17 cellular contexts compared by ENCODE assay signal in genomic region chr14:75800792-75801191, GRCh38.
DNase-seq lines count a peak whose midpoint lies in the region; FAIRE-seq and TF ChIP-seq lines count a peak whose summit lies in the region.
"Had no signal": no experiment of that assay in that cellular context is flagged by ENCODE, and none has a peak within 500 bp of the region (broad histone marks: within the 10 kb centered on the region; RNA-seq: fewer than 3 reads in every experiment).

No MANE protein-coding gene starts in this region.

- no peak overlapping the region for H2AFZ ChIP-seq in OCI-LY3 (ENCODE audit: low read depth, low read length)
- H2AFZ ChIP-seq in osteoblast (ENCODE audit: low read length) = no peak overlapping the region
- H2AFZ ChIP-seq: hepatocyte had no signal

- H3K9ac ChIP-seq in OCI-LY3 (ENCODE audit: low read length) = no peak overlapping the region

- peak; percentile 23 for FAIRE-seq in GM12891 (lab: Jason Lieb, UNC)

- TF ChIP-seq CTCF in BJ (IDR thresholded peaks at IDR 0.05; ENCODE audit: insufficient read depth, low read depth, low read length) (0 out of 2 replicates have a peak, but pooled peaks have one; percentile 2), OCI-LY3 (IDR thresholded peaks at IDR 0.05; ENCODE audit: low read depth, low read length) (peak; percentile 31), epithelial cell of esophagus (IDR thresholded peaks at IDR 0.05; ENCODE audit: insufficient read depth, low read depth, low read length, missing control alignments) (no peak), osteoblast (IDR thresholded peaks at IDR 0.05; ENCODE audit: extremely low read depth, low read depth, low read length) (no peak)

- H3K79me2 ChIP-seq in OCI-LY3 (ENCODE audit: low read length) = no peaks in the 10 kb centered on the region
- H3K79me2 ChIP-seq in osteoblast (ENCODE audit: insufficient read depth, low read length) = no peaks in the 10 kb centered on the region
- H3K79me2 ChIP-seq: hepatocyte had no signal

- no peak for DNase-seq in BJ (ENCODE audit: low read depth)
- DNase-seq in GM12891 (ENCODE audit: insufficient read length, low spot score) = no peak
- DNase-seq in epithelial cell of esophagus (ENCODE audit: low read depth) = peak; percentile 4
- no peak for DNase-seq in SK-N-DZ (ENCODE audit: low spot score)
- no peak for DNase-seq in T-helper 9 cell
- no peak for DNase-seq in NCI-H2196 (lab: John Stamatoyannopoulos, UW; ENCODE audit: unreplicated experiment)
- no peak for DNase-seq in osteoblast (ENCODE audit: insufficient read length, low spot score, missing footprints)
- DNase-seq: activated effector memory CD4-positive, alpha-beta T cell treated with Interleukin-2 at 50 U/mL for 16 hours; adrenal gland; central memory CD4-positive, alpha-beta T cell; effector CD8-positive, alpha-beta T cell; NCI-H1694; NCI-H524; right cardiac atrium had no signal

- no peak for TF ChIP-seq POLR2A in GM12891 (IDR thresholded peaks at IDR 0.05; ENCODE audit: low read depth, low read length)

- H3K4me2 ChIP-seq in OCI-LY3 (ENCODE audit: low read length) (no peak overlapping the region), osteoblast (ENCODE audit: insufficient read depth, low read length) (no peak overlapping the region)
- H3K4me2 ChIP-seq: hepatocyte had no signal

- no peaks in the 10 kb centered on the region for H3K36me3 ChIP-seq in BJ (ENCODE audit: control insufficient read depth, insufficient read depth, low read length)
- peaks cover 11% of the 10 kb centered on the region for H3K36me3 ChIP-seq in OCI-LY3 (replicated peaks; ENCODE audit: low read depth, low read length)
- H3K36me3 ChIP-seq in osteoblast (ENCODE audit: insufficient read depth, low read length) = no peaks in the 10 kb centered on the region
- H3K36me3 ChIP-seq: suprapubic skin had no signal

- no peak overlapping the region for H3K4me3 ChIP-seq in BJ (ENCODE audit: low read depth, low read length)
- peak overlapping the region; percentile 18; the same call in 1 of the 2 replicates for H3K4me3 ChIP-seq in OCI-LY3 (ENCODE audit: low read length)
- no peak overlapping the region for H3K4me3 ChIP-seq in epithelial cell of esophagus (ENCODE audit: low read length)
- H3K4me3 ChIP-seq in osteoblast (ENCODE audit: insufficient read depth, low read length) = no peak overlapping the region
- H3K4me3 ChIP-seq: adrenal gland, hepatocyte, suprapubic skin had no signal

- H3K4me1 ChIP-seq in OCI-LY3 (ENCODE audit: low read length) (no peaks in the 10 kb centered on the region), osteoblast (ENCODE audit: insufficient read depth, low read length) (no peaks in the 10 kb centered on the region)
- H3K4me1 ChIP-seq: adrenal gland, suprapubic skin had no signal

- H3K27ac ChIP-seq in OCI-LY3 (ENCODE audit: low read length) (no peak overlapping the region), osteoblast (ENCODE audit: low read depth, low read length) (no peak overlapping the region)
- H3K27ac ChIP-seq: adrenal gland, hepatocyte, suprapubic skin had no signal

- H3K27me3 ChIP-seq in BJ (ENCODE audit: control insufficient read depth, insufficient read depth, low read length) (no peaks in the 10 kb centered on the region), OCI-LY3 (ENCODE audit: low read depth, low read length) (no peaks in the 10 kb centered on the region), osteoblast (ENCODE audit: insufficient read depth, low read length) (no peaks in the 10 kb centered on the region)
- H3K27me3 ChIP-seq: adrenal gland, hepatocyte, suprapubic skin had no signal

- H4K20me1 ChIP-seq in OCI-LY3 (ENCODE audit: insufficient read depth, low read length) (no peaks in the 10 kb centered on the region), osteoblast (ENCODE audit: insufficient read depth, low read length) (no peaks in the 10 kb centered on the region)

- POLR2A ChIA-PET in BJ (lab: Charles Lee) = no interaction called here

- H3K9me3 ChIP-seq in OCI-LY3 (ENCODE audit: insufficient read depth, low read length) (0 out of 2 replicates have a peak, but pooled peaks cover 11% of the 10 kb centered on the region), osteoblast (ENCODE audit: low read depth, low read length) (no peaks in the 10 kb centered on the region)
- H3K9me3 ChIP-seq: adrenal gland, suprapubic skin had no signal

- CTCF ChIA-PET in BJ (lab: Yijun Ruan, JAX) = interaction anchor here (1.3 to 2.2 kb wide), 4 partner anchors 10 to 182 kb away, joined by 3 to 6 read pairs (median 3); no protein-coding TSS in a partner anchor

TF ChIP-seq in GM12891, 5 proteins besides CTCF, POLR2A, EP300 and RAD21:
- no peak for TF ChIP-seq POU2F2 (IDR thresholded peaks at IDR 0.05; ENCODE audit: low read depth, low read length)
- no peak for TF ChIP-seq POLR2AphosphoS5 (IDR thresholded peaks at IDR 0.05; ENCODE audit: low read depth, low read length)
- no peak for TF ChIP-seq TAF1 (IDR thresholded peaks at IDR 0.05; ENCODE audit: low read depth, low read length)
- no peak for TF ChIP-seq SPI1 (IDR thresholded peaks at IDR 0.05; ENCODE audit: low read depth, low read length)
- no peak for TF ChIP-seq PAX5 (IDR thresholded peaks at IDR 0.05; ENCODE audit: insufficient read depth, low read length, severe bottlenecking)

Comparison
In these comparisons a context has a peak if more than half of its experiments do, and no peak if none do; other contexts are left out.
1. CTCF ChIP-seq: peak in BJ (single experiment) and OCI-LY3 (single experiment); none in epithelial cell of esophagus (single experiment) and osteoblast (single experiment).